Comparison of ENCODE assay signal across 15 cellular contexts in the genomic region with DNA sequence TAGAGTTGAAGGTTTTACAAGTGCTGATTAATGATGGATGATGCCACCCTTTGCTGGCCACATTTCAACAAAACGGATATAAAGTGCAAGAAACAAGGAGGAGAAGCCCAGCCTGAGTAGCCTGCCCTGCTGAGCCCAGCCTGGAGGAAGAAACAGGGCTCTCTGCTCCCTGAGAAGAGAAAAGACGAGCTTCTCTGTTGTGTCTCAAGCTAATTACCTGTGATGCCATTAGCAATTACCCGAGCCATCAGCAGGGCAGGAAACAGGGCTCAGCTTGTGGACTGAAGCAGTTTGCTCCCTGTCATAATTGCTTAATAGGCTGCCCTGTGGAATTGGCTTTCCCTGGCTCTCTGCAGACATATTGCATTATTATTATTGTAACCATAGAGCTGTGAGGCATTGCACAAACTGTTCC.
"Had no signal": no experiment of that assay in that cellular context is flagged by ENCODE, and none has a peak within 500 bp of the region (broad histone marks: within the 10 kb centered on the region; RNA-seq: fewer than 3 reads in every experiment).

No MANE protein-coding gene starts in this region.

- ATAC-seq: activated CD4-positive, alpha-beta T cell treated with anti-CD3 and anti-CD28 coated beads for 36 hours; activated CD8-positive, alpha-beta T cell treated with anti-CD3 and anti-CD28 coated beads for 36 hours; naive thymus-derived CD8-positive, alpha-beta T cell; psoas muscle; sciatic nerve had no signal

- H3K4me3 ChIP-seq: dorsolateral prefrontal cortex, lung, psoas muscle had no signal

- DNase-seq: activated CD4-positive, alpha-beta T cell treated with anti-CD3 and anti-CD28 coated beads for 36 hours; activated CD8-positive, alpha-beta memory T cell treated with anti-CD3 and anti-CD28 coated beads, Interleukin-2, amount 50 U/mL, for 4 hours; activated CD8-positive, alpha-beta T cell treated with anti-CD3 and anti-CD28 coated beads for 36 hours; activated naive CD8-positive, alpha-beta T cell treated with anti-CD3 and anti-CD28 coated beads, Interleukin-2, amount 10 ng/mL, durations not matched to agents 7 days and 5 days; anterior cingulate cortex; dorsolateral prefrontal cortex; naive thymus-derived CD8-positive, alpha-beta T cell; occipital lobe; psoas muscle; stimulated activated CD4-positive, alpha-beta T cell treated with anti-CD3 and anti-CD28 coated beads, Interleukin-2, amount 100 ng/mL, for 24 hours; stimulated activated naive CD4-positive, alpha-beta T cell; T-helper 9 cell; trophoblast cell had no signal
